In the genomic region with DNA sequence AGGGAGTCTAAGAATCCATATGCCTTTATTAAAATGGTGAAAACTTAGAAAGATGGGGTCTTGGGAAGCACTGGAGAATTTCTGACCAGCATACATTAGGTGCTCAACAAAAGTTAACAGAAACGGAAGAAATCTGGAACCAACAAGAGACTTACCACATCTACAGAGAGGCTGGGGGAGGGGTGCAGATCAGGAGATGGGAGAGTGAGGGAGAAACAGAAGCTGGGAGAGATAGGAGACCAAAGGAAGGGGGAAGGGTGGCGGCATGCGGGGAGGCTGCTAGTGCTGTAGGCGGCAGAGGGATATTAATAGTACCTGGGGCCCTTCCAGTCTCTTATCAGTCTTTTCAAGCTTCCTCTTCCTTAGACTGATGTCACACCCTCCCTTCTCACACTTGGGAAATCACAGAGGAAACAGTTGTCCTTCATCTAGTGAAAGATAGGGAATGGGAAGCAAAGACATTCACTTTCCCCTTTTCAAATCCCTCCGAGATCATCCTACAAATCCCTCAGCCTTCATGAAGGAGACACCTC, we compare ENCODE assay signal across 1 cellular context.
TF ChIP-seq lines count a peak whose summit lies in the region.

No MANE protein-coding gene starts in this region.

TF ChIP-seq in K562, 482 proteins besides CTCF, POLR2A, EP300 and RAD21 (continued from another document):
- TF ChIP-seq, protein P1, sequence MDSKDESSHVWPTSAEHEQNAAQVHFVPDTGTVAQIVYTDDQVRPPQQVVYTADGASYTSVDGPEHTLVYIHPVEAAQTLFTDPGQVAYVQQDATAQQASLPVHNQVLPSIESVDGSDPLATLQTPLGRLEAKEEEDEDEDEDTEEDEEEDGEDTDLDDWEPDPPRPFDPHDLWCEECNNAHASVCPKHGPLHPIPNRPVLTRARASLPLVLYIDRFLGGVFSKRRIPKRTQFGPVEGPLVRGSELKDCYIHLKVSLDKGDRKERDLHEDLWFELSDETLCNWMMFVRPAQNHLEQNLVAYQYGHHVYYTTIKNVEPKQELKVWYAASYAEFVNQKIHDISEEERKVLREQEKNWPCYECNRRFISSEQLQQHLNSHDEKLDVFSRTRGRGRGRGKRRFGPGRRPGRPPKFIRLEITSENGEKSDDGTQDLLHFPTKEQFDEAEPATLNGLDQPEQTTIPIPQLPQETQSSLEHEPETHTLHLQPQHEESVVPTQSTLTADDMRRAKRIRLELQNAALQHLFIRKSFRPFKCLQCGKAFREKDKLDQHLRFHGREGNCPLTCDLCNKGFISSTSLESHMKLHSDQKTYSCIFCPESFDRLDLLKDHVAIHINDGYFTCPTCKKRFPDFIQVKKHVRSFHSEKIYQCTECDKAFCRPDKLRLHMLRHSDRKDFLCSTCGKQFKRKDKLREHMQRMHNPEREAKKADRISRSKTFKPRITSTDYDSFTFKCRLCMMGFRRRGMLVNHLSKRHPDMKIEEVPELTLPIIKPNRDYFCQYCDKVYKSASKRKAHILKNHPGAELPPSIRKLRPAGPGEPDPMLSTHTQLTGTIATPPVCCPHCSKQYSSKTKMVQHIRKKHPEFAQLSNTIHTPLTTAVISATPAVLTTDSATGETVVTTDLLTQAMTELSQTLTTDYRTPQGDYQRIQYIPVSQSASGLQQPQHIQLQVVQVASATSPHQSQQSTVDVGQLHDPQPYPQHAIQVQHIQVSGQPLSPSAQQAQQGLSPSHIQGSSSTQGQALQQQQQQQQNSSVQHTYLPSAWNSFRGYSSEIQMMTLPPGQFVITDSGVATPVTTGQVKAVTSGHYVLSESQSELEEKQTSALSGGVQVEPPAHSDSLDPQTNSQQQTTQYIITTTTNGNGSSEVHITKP (IDR thresholded peaks at IDR 0.05; ENCODE audit: partially characterized antibody), result peak; percentile 60
- peak; percentile 79 for TF ChIP-seq ZNF197 (CRISPR knock-in tag; IDR thresholded peaks at IDR 0.05; ENCODE audit: low read depth)
- peak; percentile 97 for TF ChIP-seq HLTF (IDR thresholded peaks at IDR 0.05)
- TF ChIP-seq, protein P2, sequence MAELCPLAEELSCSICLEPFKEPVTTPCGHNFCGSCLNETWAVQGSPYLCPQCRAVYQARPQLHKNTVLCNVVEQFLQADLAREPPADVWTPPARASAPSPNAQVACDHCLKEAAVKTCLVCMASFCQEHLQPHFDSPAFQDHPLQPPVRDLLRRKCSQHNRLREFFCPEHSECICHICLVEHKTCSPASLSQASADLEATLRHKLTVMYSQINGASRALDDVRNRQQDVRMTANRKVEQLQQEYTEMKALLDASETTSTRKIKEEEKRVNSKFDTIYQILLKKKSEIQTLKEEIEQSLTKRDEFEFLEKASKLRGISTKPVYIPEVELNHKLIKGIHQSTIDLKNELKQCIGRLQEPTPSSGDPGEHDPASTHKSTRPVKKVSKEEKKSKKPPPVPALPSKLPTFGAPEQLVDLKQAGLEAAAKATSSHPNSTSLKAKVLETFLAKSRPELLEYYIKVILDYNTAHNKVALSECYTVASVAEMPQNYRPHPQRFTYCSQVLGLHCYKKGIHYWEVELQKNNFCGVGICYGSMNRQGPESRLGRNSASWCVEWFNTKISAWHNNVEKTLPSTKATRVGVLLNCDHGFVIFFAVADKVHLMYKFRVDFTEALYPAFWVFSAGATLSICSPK (IDR thresholded peaks at IDR 0.05; ENCODE audit: borderline replicate concordance), result no peak
- no peak for TF ChIP-seq ZNF668 (CRISPR knock-in tag; IDR thresholded peaks at IDR 0.05)
- peak; percentile 100 for TF ChIP-seq KDM1A (IDR thresholded peaks at IDR 0.05)
- peak; percentile 91 for TF ChIP-seq ELF4 (CRISPR knock-in tag; IDR thresholded peaks at IDR 0.05)
- TF ChIP-seq, protein P3, sequence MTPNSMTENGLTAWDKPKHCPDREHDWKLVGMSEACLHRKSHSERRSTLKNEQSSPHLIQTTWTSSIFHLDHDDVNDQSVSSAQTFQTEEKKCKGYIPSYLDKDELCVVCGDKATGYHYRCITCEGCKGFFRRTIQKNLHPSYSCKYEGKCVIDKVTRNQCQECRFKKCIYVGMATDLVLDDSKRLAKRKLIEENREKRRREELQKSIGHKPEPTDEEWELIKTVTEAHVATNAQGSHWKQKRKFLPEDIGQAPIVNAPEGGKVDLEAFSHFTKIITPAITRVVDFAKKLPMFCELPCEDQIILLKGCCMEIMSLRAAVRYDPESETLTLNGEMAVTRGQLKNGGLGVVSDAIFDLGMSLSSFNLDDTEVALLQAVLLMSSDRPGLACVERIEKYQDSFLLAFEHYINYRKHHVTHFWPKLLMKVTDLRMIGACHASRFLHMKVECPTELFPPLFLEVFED (CRISPR knock-in tag; conservative IDR thresholded peaks at IDR 0.05), result peak; percentile 68; the same call in 1 of the 2 replicates
- peak; percentile 47; the same call in 1 of the 2 replicates for TF ChIP-seq XRCC5 (IDR thresholded peaks at IDR 0.05; ENCODE audit: low read depth, low read length)
- TF ChIP-seq LARP7 (IDR thresholded peaks at IDR 0.05), result 0 out of 2 replicates have a peak, but pooled peaks have one; percentile 15
- peak; percentile 53; the same call in 1 of the 2 replicates for TF ChIP-seq CREB1 (IDR thresholded peaks at IDR 0.05)
- no peak for TF ChIP-seq CREB1 (CRISPR knock-in tag; IDR thresholded peaks at IDR 0.05)
- peak; percentile 88 for TF ChIP-seq DMBX1 (CRISPR knock-in tag; IDR thresholded peaks at IDR 0.05; ENCODE audit: borderline replicate concordance)
- TF ChIP-seq, protein P4, sequence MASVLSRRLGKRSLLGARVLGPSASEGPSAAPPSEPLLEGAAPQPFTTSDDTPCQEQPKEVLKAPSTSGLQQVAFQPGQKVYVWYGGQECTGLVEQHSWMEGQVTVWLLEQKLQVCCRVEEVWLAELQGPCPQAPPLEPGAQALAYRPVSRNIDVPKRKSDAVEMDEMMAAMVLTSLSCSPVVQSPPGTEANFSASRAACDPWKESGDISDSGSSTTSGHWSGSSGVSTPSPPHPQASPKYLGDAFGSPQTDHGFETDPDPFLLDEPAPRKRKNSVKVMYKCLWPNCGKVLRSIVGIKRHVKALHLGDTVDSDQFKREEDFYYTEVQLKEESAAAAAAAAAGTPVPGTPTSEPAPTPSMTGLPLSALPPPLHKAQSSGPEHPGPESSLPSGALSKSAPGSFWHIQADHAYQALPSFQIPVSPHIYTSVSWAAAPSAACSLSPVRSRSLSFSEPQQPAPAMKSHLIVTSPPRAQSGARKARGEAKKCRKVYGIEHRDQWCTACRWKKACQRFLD (CRISPR knock-in tag; IDR thresholded peaks at IDR 0.05), result peak; percentile 86
- TF ChIP-seq, protein P5, sequence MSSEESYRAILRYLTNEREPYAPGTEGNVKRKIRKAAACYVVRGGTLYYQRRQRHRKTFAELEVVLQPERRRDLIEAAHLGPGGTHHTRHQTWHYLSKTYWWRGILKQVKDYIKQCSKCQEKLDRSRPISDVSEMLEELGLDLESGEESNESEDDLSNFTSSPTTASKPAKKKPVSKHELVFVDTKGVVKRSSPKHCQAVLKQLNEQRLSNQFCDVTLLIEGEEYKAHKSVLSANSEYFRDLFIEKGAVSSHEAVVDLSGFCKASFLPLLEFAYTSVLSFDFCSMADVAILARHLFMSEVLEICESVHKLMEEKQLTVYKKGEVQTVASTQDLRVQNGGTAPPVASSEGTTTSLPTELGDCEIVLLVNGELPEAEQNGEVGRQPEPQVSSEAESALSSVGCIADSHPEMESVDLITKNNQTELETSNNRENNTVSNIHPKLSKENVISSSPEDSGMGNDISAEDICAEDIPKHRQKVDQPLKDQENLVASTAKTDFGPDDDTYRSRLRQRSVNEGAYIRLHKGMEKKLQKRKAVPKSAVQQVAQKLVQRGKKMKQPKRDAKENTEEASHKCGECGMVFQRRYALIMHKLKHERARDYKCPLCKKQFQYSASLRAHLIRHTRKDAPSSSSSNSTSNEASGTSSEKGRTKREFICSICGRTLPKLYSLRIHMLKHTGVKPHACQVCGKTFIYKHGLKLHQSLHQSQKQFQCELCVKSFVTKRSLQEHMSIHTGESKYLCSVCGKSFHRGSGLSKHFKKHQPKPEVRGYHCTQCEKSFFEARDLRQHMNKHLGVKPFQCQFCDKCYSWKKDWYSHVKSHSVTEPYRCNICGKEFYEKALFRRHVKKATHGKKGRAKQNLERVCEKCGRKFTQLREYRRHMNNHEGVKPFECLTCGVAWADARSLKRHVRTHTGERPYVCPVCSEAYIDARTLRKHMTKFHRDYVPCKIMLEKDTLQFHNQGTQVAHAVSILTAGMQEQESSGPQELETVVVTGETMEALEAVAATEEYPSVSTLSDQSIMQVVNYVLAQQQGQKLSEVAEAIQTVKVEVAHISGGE (CRISPR knock-in tag; IDR thresholded peaks at IDR 0.05), result peak in 1 of 3 experiments; percentile 70; a peak in 2 of 6 replicates
- TF ChIP-seq ZKSCAN8 (CRISPR knock-in tag; IDR thresholded peaks at IDR 0.05), result peak; percentile 98
- 0 out of 2 replicates have a peak, but pooled peaks have one; percentile 21 for TF ChIP-seq CBX5 (IDR thresholded peaks at IDR 0.05; ENCODE audit: borderline replicate concordance, low read depth)
- peak; percentile 98 to 99 for TF ChIP-seq ETV6 (IDR thresholded peaks at IDR 0.05; ENCODE audit: borderline replicate concordance in 1 of 2, low read depth in 2 of 2, low read length in 1 of 2)
- TF ChIP-seq ETV6 (CRISPR knock-in tag; IDR thresholded peaks at IDR 0.05; ENCODE audit: borderline replicate concordance), result no peak
- peak; percentile 100 for TF ChIP-seq MEF2D (tag; conservative IDR thresholded peaks at IDR 0.05; ENCODE audit: low read depth)
- peak; percentile 81 for TF ChIP-seq KHSRP (IDR thresholded peaks at IDR 0.05)
- peak; percentile 35; the same call in 1 of the 2 replicates for TF ChIP-seq BACH1 (tag; IDR thresholded peaks at IDR 0.05)
- peak; percentile 80; the same call in 1 of the 2 replicates for TF ChIP-seq ZNF311 (CRISPR knock-in tag; IDR thresholded peaks at IDR 0.05)
- peak; percentile 92; the same call in 1 of the 2 replicates for TF ChIP-seq MTA1 (IDR thresholded peaks at IDR 0.05; ENCODE audit: borderline replicate concordance)
